Comparison of ENCODE assay signal across 8 cellular contexts in the genomic region with DNA sequence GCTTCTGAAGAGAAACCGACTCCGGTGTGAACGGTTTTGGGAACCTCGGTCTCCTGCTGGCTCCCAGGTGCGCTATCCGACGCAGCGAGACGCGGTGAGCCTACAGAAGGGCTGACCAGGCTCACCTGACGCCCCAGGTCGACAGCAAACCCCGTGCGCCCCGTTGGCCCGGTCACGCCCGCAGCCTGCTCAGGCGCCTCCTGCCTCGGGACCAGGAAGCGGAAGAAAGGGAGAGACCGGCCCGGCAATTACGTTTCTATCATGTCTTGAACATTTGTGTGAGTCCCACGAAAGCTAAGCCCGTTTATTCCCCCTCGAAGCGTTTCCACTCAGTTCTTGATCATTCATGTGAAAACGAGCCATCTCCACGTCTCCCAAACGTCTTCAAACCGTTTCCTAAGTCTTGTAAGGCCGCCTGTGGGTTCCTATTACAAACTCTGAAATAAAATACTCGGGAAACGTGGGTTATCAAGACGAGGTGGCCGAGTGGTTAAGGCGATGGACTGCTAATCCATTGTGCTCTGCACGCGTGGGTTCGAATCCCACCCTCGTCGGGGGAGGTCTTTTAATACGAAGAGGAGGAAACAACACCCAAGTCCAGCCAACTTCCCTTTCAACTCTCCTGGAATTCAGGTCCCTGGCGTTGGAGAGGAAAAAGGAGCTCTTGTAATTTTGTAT.
DNase-seq lines count a peak whose midpoint lies in the region; ATAC-seq and TF ChIP-seq lines count a peak whose summit lies in the region.

No MANE protein-coding gene starts in this region.

- no peak for TF ChIP-seq CTCF in AG09309 (IDR thresholded peaks at IDR 0.05; ENCODE audit: control insufficient read depth, insufficient read depth, low read depth, low read length, missing control alignments)
- no peak for TF ChIP-seq CTCF in fibroblast of villous mesenchyme (IDR thresholded peaks at IDR 0.05; ENCODE audit: insufficient read depth, low read depth, low read length)

- peaks cover 2 to 4% of the 10 kb centered on the region in 2 experiments for H3K4me1 ChIP-seq in trophoblast cell (ENCODE audit: control insufficient read depth in 1 of 2, insufficient read depth in 2 of 2, low read length in 2 of 2)

- H4K8ac ChIP-seq in trophoblast cell (ENCODE audit: low read depth, low read length): peak overlapping the region; percentile 92

- WGBS in trophoblast cell (ENCODE audit: extremely low coverage, insufficient coverage, insufficient read length): no CpG with 5 or more reads among the region's 45 CpGs

- no peak overlapping the region for H2BK5ac ChIP-seq in trophoblast cell (ENCODE audit: low read depth, low read length, poor library complexity)

- no peak overlapping the region for H3K4ac ChIP-seq in trophoblast cell (ENCODE audit: low read depth, low read length)

- peaks cover 2% of the 10 kb centered on the region for H3K79me2 ChIP-seq in trophoblast cell (ENCODE audit: control insufficient read depth, insufficient read depth, low read length, poor library complexity)

- H2BK12ac ChIP-seq in trophoblast cell (ENCODE audit: low read length): no peak overlapping the region

- H4K91ac ChIP-seq in trophoblast cell (ENCODE audit: low read depth, low read length): peak overlapping the region; percentile 34

- peak overlapping the region; percentile 77 for H2AFZ ChIP-seq in trophoblast cell (ENCODE audit: insufficient read depth, low read length, poor library complexity)

- H3K36me3 ChIP-seq in trophoblast cell (ENCODE audit: control insufficient read depth in 1 of 2, insufficient read depth in 2 of 2, low read length in 2 of 2): no peaks in the 10 kb centered on the region

- peak overlapping the region; percentile 76 for H3K4me2 ChIP-seq in trophoblast cell (ENCODE audit: low read length)

- ATAC-seq in GM18907 (IDR thresholded peaks at IDR 0.05; ENCODE audit: unreplicated experiment) (no peak), HG03039 (IDR thresholded peaks at IDR 0.05; ENCODE audit: unreplicated experiment) (no peak), HG03097 (IDR thresholded peaks at IDR 0.05; ENCODE audit: low FRiP score, unreplicated experiment) (no peak)

- H3K14ac ChIP-seq in trophoblast cell (ENCODE audit: low read length): peak overlapping the region; percentile 42

- peak overlapping the region; percentile 10 for H4K12ac ChIP-seq in trophoblast cell (ENCODE audit: low read depth, low read length)

- H3K4me3 ChIP-seq in AG09309 (ENCODE audit: control insufficient read depth, low read depth, low read length): peak overlapping the region; percentile 57
- H3K4me3 ChIP-seq in fibroblast of villous mesenchyme (ENCODE audit: low read depth, low read length): peak overlapping the region; percentile 62
- H3K4me3 ChIP-seq in trophoblast cell (ENCODE audit: low read depth, low read length): peak overlapping the region; percentile 72

- H2AK5ac ChIP-seq in trophoblast cell (ENCODE audit: low read length): no peak overlapping the region

- H3K79me1 ChIP-seq in trophoblast cell (ENCODE audit: low read length): peaks cover 5% of the 10 kb centered on the region

- H3K9ac ChIP-seq in trophoblast cell (ENCODE audit: low read length): no peak overlapping the region

- H3K9me3 ChIP-seq in trophoblast cell (ENCODE audit: insufficient read depth, low read depth, low read length): no peaks in the 10 kb centered on the region

- H3K27me3 ChIP-seq in trophoblast cell (ENCODE audit: insufficient read depth, low read length): no peaks in the 10 kb centered on the region

- no peak overlapping the region for H2BK120ac ChIP-seq in trophoblast cell (ENCODE audit: insufficient read depth, low read length, poor library complexity)

- peak overlapping the region; percentile 57 for H3K18ac ChIP-seq in trophoblast cell (ENCODE audit: low read length)

- H3K23ac ChIP-seq in trophoblast cell (ENCODE audit: low read length): no peak overlapping the region

- H3K27ac ChIP-seq in trophoblast cell (ENCODE audit: low read depth, low read length): no peak overlapping the region

- DNase-seq in AG09309 (ENCODE audit: low read depth): peak; percentile 7
- peak; percentile 63 for DNase-seq in HCEC 1CT
- DNase-seq in activated CD8-positive, alpha-beta memory T cell treated with anti-CD3 and anti-CD28 coated beads, Interleukin-2, amount 50 U/mL, for 48 hours: peak; percentile 80
- peak; percentile 59 for DNase-seq in fibroblast of villous mesenchyme (ENCODE audit: low read depth)
- DNase-seq in trophoblast cell: peak; percentile 17 to 56

Comparison
In these comparisons a context has a peak if more than half of its experiments do, and no peak if none do; other contexts are left out.
1. DNase-seq: peak in every context shown above with its lines; median percentile 80 in activated CD8-positive, alpha-beta memory T cell treated with anti-CD3 and anti-CD28 coated beads, Interleukin-2, amount 50 U/mL, for 48 hours; 63 in HCEC 1CT; 59 in fibroblast of villous mesenchyme; 36 in trophoblast cell; 7 in AG09309.